8 cellular contexts compared by ENCODE assay signal in the genomic region with DNA sequence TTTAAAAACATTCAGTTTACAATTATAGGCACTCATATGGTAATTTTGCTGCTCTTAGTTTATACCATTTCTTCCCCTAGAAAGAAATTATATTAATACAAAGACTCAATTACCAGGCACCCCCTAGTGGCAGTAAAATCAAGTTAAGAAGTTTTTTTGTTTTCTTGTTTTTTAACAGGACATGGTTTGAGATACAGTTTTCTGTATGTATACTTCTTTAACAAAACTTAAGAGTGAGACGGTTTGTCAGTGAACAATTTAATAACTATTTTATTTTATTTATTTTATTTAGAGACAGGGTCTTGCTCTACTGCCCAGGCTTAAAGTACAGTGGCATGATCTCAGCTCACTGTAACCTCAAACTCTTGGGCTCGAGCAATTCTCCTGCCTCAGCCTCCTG.
DNase-seq lines count a peak whose midpoint lies in the region; TF ChIP-seq lines count a peak whose summit lies in the region.

No MANE protein-coding gene starts in this region.

- no peaks in the 10 kb centered on the region for H4K20me1 ChIP-seq in smooth muscle cell (ENCODE audit: low read depth)

- H3K4me1 ChIP-seq in smooth muscle cell (ENCODE audit: low read depth) (no peaks in the 10 kb centered on the region), stomach (no peaks in the 10 kb centered on the region)

- H3K9ac ChIP-seq in smooth muscle cell (ENCODE audit: low read depth): no peak overlapping the region

- DNase-seq in NCI-H446 (lab: John Stamatoyannopoulos, UW) (peak; percentile 19 to 36), NCI-H446 treated with DMSO at 0.1 percent for 48 hours (lab: John Stamatoyannopoulos, UW) (no peak), NCI-H2196 (lab: John Stamatoyannopoulos, UW; ENCODE audit: unreplicated experiment) (peak; percentile 39), erythroblast (lab: John Stamatoyannopoulos, UW) (peak; percentile 31 to 52), smooth muscle cell (lab: John Stamatoyannopoulos, UW; ENCODE audit: unreplicated experiment) (no peak), cerebellar nuclear complex (lab: John Stamatoyannopoulos, UW) (no peak), stomach (no peak)
- DNase-seq in central memory CD4-positive, alpha-beta T cell: no peak

- TF ChIP-seq POLR2A in erythroblast (IDR thresholded peaks at IDR 0.05; ENCODE audit: low read length): no peak
- TF ChIP-seq POLR2A in stomach (IDR thresholded peaks at IDR 0.05): no peak

- intact Hi-C loops in stomach (cut with DNase I; ENCODE audit: low total_unique reads): no loop called here

- H3K4me2 ChIP-seq in smooth muscle cell: no peak overlapping the region

- TF ChIP-seq CTCF in smooth muscle cell (IDR thresholded peaks at IDR 0.05; ENCODE audit: borderline replicate concordance, insufficient read depth, poor library complexity, severe bottlenecking): peak; percentile 57
- TF ChIP-seq CTCF in stomach (IDR thresholded peaks at IDR 0.05): peak in 3 of 7 experiments; percentile 10 to 54 (median 27)

- H3K9me3 ChIP-seq in smooth muscle cell (replicated peaks; ENCODE audit: low read depth) (no peaks in the 10 kb centered on the region), stomach (no peaks in the 10 kb centered on the region)

- H2AFZ ChIP-seq in smooth muscle cell (ENCODE audit: low read depth): no peak overlapping the region

- H3K4me3 ChIP-seq in smooth muscle cell (no peak overlapping the region), stomach (no peak overlapping the region)

- H3K36me3 ChIP-seq in smooth muscle cell (ENCODE audit: low read depth): peaks cover 4% of the 10 kb centered on the region
- peaks cover 0 to 23% (median 19%) of the 10 kb centered on the region in 4 donors for H3K36me3 ChIP-seq in stomach

- TF ChIP-seq EP300 in stomach (IDR thresholded peaks at IDR 0.05): no peak

- no peaks in the 10 kb centered on the region for H3K27me3 ChIP-seq in smooth muscle cell (ENCODE audit: low read depth)
- no peaks in the 10 kb centered on the region for H3K27me3 ChIP-seq in stomach

- no peaks in the 10 kb centered on the region for H3K79me2 ChIP-seq in smooth muscle cell (ENCODE audit: low read depth)

- WGBS in smooth muscle cell (ENCODE audit: low lambda C conversion rate): 75% methylated on average over 2 of the region's 2 CpGs
- WGBS in stomach, 5 donors: 79 to 85% (median 84%) methylated on average over 2 of the region's 2 CpGs

- H3K27ac ChIP-seq in smooth muscle cell (ENCODE audit: low read depth) (no peak overlapping the region), stomach (no peak overlapping the region)

- H3F3A ChIP-seq in smooth muscle cell (ENCODE audit: low read depth): no peaks in the 10 kb centered on the region

Comparison
In these comparisons a context has a peak if more than half of its experiments do, and no peak if none do; other contexts are left out.
1. DNase-seq: peak in NCI-H446 (2 of 2), NCI-H2196 (single experiment) and erythroblast (2 of 2); none in NCI-H446 treated with DMSO at 0.1 percent for 48 hours (single experiment), smooth muscle cell (single experiment), cerebellar nuclear complex (0 of 2), stomach (single experiment) and central memory CD4-positive, alpha-beta T cell (single experiment).